In the genomic region with DNA sequence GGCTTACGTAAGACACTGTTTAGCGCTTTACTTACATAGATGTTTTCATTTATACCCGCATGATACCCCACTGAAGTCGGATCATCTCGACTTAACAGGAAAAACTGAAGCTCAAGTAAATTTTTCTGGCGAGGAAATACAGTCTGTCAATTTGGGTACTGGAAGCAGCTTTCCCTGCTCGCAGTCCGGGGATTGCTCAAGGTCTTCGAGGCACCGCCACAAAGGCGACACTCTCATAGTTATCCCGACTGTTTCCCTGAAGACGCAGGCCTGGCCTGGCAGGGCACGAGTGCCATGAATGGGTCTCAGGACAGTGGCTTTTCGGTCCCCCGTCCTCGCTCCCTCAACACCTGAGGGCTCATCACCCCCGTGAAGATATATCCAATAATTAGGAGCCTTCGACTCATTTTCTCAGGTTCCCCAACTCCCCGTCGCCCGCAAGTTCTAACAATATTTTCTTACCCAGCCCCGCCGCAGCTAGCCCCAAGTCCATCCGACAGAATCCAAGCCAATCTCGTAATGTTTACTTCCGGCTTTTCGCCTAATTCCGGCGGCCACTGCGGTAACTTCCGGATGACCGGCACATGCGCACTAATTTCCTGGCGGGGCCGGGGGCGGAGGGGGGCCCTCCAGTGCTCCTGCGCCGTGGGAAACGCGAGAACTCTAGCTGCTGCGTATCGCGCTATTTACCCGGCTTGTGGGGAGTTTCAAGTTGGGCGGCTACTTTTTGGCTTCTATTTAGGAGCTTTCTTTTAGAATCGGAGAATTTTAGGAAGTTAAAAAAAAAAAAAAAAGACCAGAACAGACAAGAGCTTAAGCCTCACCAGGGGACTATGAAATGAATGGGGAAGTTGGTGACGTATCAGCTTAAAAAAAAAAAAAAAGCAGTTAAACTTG, we compare ENCODE assay signal across 8 cellular contexts. TPM values are rescaled to one million over a fixed set of nuclear protein-coding genes. Genes with fewer than 3 reads are reported as not detected.
A peak's percentile ranks its signal among the peaks of the same experiment; 100 is the strongest.
DNase-seq lines count a peak whose midpoint lies in the region; ATAC-seq, FAIRE-seq and TF ChIP-seq lines count a peak whose summit lies in the region.

SLU7 (minus strand) TSS at position 521 of the 897 bp plus-strand sequence. CDS start 3,787 bp downstream, outside the sequence.

- H3K9me3 ChIP-seq in T-helper 17 cell (ENCODE audit: control insufficient read depth, low read length, poor library complexity, severe bottlenecking), result no peaks in the 10 kb centered on the region
- H3K9me3 ChIP-seq in psoas muscle, result no peaks in the 10 kb centered on the region

- DNase-seq in NCI-H1694 treated with DMSO at 0.1 percent for 48 hours (lab: John Stamatoyannopoulos, UW), result peak; percentile 76
- DNase-seq in T-helper 17 cell, result peak; percentile 81 to 88 (median 86)
- peak in 55 of 56 donors; percentile 59 to 94 (median 81) for DNase-seq in amygdala (lab: John Stamatoyannopoulos, UW)
- peak; percentile 95 for DNase-seq in left ventricle myocardium superior
- peak; percentile 94 to 97 for DNase-seq in psoas muscle
- peak; percentile 94 for DNase-seq in urothelium cell line (ENCODE audit: low spot score)

- H3K27ac ChIP-seq in psoas muscle, result peak within 1 kb of the TSS; percentile 92

- peaks cover 55% of the 10 kb centered on the region for H3K4me1 Mint-ChIP-seq in T-helper 17 cell

- peak; percentile 58 for TF ChIP-seq POLR2A in GM15510 (IDR thresholded peaks at IDR 0.05; ENCODE audit: borderline replicate concordance, extremely low read depth, insufficient read length)

- no peak for TF ChIP-seq CTCF in psoas muscle (IDR thresholded peaks at IDR 0.05)

- H3K27ac Mint-ChIP-seq in T-helper 17 cell, result peak within 1 kb of the TSS; percentile 100

- H3K36me3 Mint-ChIP-seq in T-helper 17 cell (ENCODE audit: low read depth), result peaks cover 7% of the 10 kb centered on the region

- H3K4me3 ChIP-seq in psoas muscle, result peak within 1 kb of the TSS; percentile 95

- H3K36me3 ChIP-seq in psoas muscle (ENCODE audit: insufficient read depth in 1 of 2, low read depth in 1 of 2), result peaks cover 0 to 17% of the 10 kb centered on the region in 2 donors

- 0 to 1% (median 1%) methylated on average over 48 of the region's 48 CpGs for WGBS in psoas muscle, 3 donors

- H3K4me3 Mint-ChIP-seq in T-helper 17 cell, result peak within 1 kb of the TSS; percentile 99

- no peaks in the 10 kb centered on the region for H3K27me3 ChIP-seq in psoas muscle (ENCODE audit: insufficient read depth in 3 of 3, low read length in 2 of 3)

- intact Hi-C loops in left ventricle myocardium superior (cut with micrococcal nuclease) (no loop called here), psoas muscle (cut with DNase I) (loop anchor here (1.0 to 2.0 kb wide), 2 partner anchors 18 to 19 kb away; partner anchors contain the start of gene FAM200C (in 2 of the 2))

- H3K4me1 ChIP-seq in psoas muscle, result peaks cover 21% of the 10 kb centered on the region

- no peak for FAIRE-seq in urothelium cell line (lab: Jason Lieb, UNC)

- H3K27me3 Mint-ChIP-seq in T-helper 17 cell, result no peaks in the 10 kb centered on the region

- peak; percentile 73 for ATAC-seq in HG02885 (IDR thresholded peaks at IDR 0.05; ENCODE audit: poor library complexity, unreplicated experiment)
- ATAC-seq in T-helper 17 cell, result peak; percentile 83
- peak; percentile 95 for ATAC-seq in left ventricle myocardium superior
- peak; percentile 92 to 95 (median 94) for ATAC-seq in psoas muscle

RNA-seq across cellular contexts. Expression of gene SLU7, which starts in this region (rescaled TPM):
- total RNA-seq in T-helper 17 cell (10 to 100 TPM; 79.2 to 93.4 TPM), left ventricle myocardium superior (46.5 TPM), psoas muscle (10 to 100 TPM; 40.1 to 71.4 (median 60.3) TPM)
- 10 to 100 TPM; 18.3 to 76.0 (median 30.2) TPM for polyA plus RNA-seq in psoas muscle

Comparison
In these comparisons a context has a peak if more than half of its experiments do, and no peak if none do; other contexts are left out.
1. Peak in every context shown above with its lines: DNase-seq, ATAC-seq, H3K4me3 ChIP-seq and H3K27ac ChIP-seq.